10 cellular contexts compared by ENCODE assay signal in genomic region chr18:31042391-31043181, GRCh38. TPM values are rescaled to one million over a fixed set of nuclear protein-coding genes. Genes with fewer than 3 reads are reported as not detected.
A peak's percentile ranks its signal among the peaks of the same experiment; 100 is the strongest.
DNase-seq lines count a peak whose midpoint lies in the region; ATAC-seq lines count a peak whose summit lies in the region.
"Had no signal": no experiment of that assay in that cellular context is flagged by ENCODE, and none has a peak within 500 bp of the region (broad histone marks: within the 10 kb centered on the region; RNA-seq: fewer than 3 reads in every experiment).

DSC3 (minus strand) TSS chr18:31042742; CDS start chr18:31042660, 82 bp downstream.

- CTCF ChIA-PET in activated CD8-positive, alpha-beta T cell treated with anti-CD3 and anti-CD28 coated beads, Interleukin-2, amount 10 ng/mL, durations not matched to agents 7 days and 5 days (lab: Charles Lee) = no interaction called here

- H3K27me3 ChIP-seq in HUES48 (ENCODE audit: control insufficient read depth, insufficient read depth, low read length) (peaks cover 76% of the 10 kb centered on the region), skeletal muscle tissue (ENCODE audit: control insufficient read depth in 3 of 3, insufficient read depth in 3 of 3, low read length in 3 of 3) (peaks cover 31 to 33% (median 32%) of the 10 kb centered on the region in 3 donors)

- no peak within 1 kb of the TSS for H3K27ac ChIP-seq in HUES48 (ENCODE audit: low read depth, low read length)
- no peak within 1 kb of the TSS for H3K27ac ChIP-seq in skeletal muscle tissue (ENCODE audit: low read depth, low read length)

- H3K4me1 Mint-ChIP-seq in activated CD8-positive, alpha-beta T cell treated with anti-CD3 and anti-CD28 coated beads, Interleukin-2, amount 10 ng/mL, durations not matched to agents 7 days and 5 days (ENCODE audit: low read depth) = peaks cover 5% of the 10 kb centered on the region

- peaks cover 6% of the 10 kb centered on the region for H3K36me3 Mint-ChIP-seq in activated CD8-positive, alpha-beta T cell treated with anti-CD3 and anti-CD28 coated beads, Interleukin-2, amount 10 ng/mL, durations not matched to agents 7 days and 5 days (ENCODE audit: low read depth)

- peaks cover 5% of the 10 kb centered on the region for H3K9me3 Mint-ChIP-seq in activated CD8-positive, alpha-beta T cell treated with anti-CD3 and anti-CD28 coated beads, Interleukin-2, amount 10 ng/mL, durations not matched to agents 7 days and 5 days (ENCODE audit: insufficient read depth)

- no peaks in the 10 kb centered on the region for H3K9me3 ChIP-seq in HUES48 (ENCODE audit: control insufficient read depth, insufficient read depth, low read length)
- H3K9me3 ChIP-seq in skeletal muscle tissue (ENCODE audit: control insufficient read depth in 3 of 3, low read length in 3 of 3) = no peaks in the 10 kb centered on the region

- peaks cover 35% of the 10 kb centered on the region for H3K27me3 Mint-ChIP-seq in activated CD8-positive, alpha-beta T cell treated with anti-CD3 and anti-CD28 coated beads, Interleukin-2, amount 10 ng/mL, durations not matched to agents 7 days and 5 days (ENCODE audit: low read depth)

- no peak within 1 kb of the TSS for H3K27ac Mint-ChIP-seq in activated CD8-positive, alpha-beta T cell treated with anti-CD3 and anti-CD28 coated beads, Interleukin-2, amount 10 ng/mL, durations not matched to agents 7 days and 5 days

- POLR2A ChIA-PET in activated CD8-positive, alpha-beta T cell treated with anti-CD3 and anti-CD28 coated beads, Interleukin-2, amount 10 ng/mL, durations not matched to agents 7 days and 5 days (lab: Charles Lee) = no interaction called here

- H3K4me1 ChIP-seq in HUES48 (ENCODE audit: control insufficient read depth, insufficient read depth, low read length) = peaks cover 17% of the 10 kb centered on the region
- H3K4me1 ChIP-seq in skeletal muscle tissue (ENCODE audit: control insufficient read depth in 3 of 3, insufficient read depth in 3 of 3, low read length in 3 of 3) = peaks cover 6 to 10% (median 7%) of the 10 kb centered on the region in 3 donors

- H3K9ac ChIP-seq in HUES48 (ENCODE audit: low read depth, low read length) = peak within 1 kb of the TSS; percentile 57
- no peak within 1 kb of the TSS for H3K9ac ChIP-seq in skeletal muscle tissue (ENCODE audit: low read depth in 1 of 3, low read length in 3 of 3)

- H3K4me3 ChIP-seq in HUES48 (ENCODE audit: low read depth, low read length) (peak within 1 kb of the TSS; percentile 61), iPS-11a (ENCODE audit: low read depth, low read length) (peak within 1 kb of the TSS; percentile 53), skeletal muscle tissue (ENCODE audit: low read length in 3 of 3) (peak within 1 kb of the TSS in 2 of 3 donors; percentile 20 to 24)

- no peak for ATAC-seq in activated CD8-positive, alpha-beta T cell treated with anti-CD3 and anti-CD28 coated beads, Interleukin-2, amount 10 ng/mL, durations not matched to agents 7 days and 5 days
- ATAC-seq in GM21423 (IDR thresholded peaks at IDR 0.05; ENCODE audit: unreplicated experiment) (no peak), GM19467 (IDR thresholded peaks at IDR 0.05; ENCODE audit: unreplicated experiment) (no peak)

- peak within 1 kb of the TSS; percentile 8 for H3K4me3 Mint-ChIP-seq in activated CD8-positive, alpha-beta T cell treated with anti-CD3 and anti-CD28 coated beads, Interleukin-2, amount 10 ng/mL, durations not matched to agents 7 days and 5 days

- H3K36me3 ChIP-seq in HUES48 (ENCODE audit: control insufficient read depth, insufficient read depth, low read length) = no peaks in the 10 kb centered on the region
- no peaks in the 10 kb centered on the region for H3K36me3 ChIP-seq in skeletal muscle tissue (ENCODE audit: control insufficient read depth in 3 of 3, insufficient read depth in 3 of 3, low read length in 3 of 3)

- DNase-seq in activated CD8-positive, alpha-beta T cell treated with anti-CD3 and anti-CD28 coated beads, Interleukin-2, amount 10 ng/mL, durations not matched to agents 7 days and 5 days = no peak
- no peak for DNase-seq in NCI-H1436 treated with DMSO at 0.1 percent for 48 hours (lab: John Stamatoyannopoulos, UW)
- DNase-seq in occipital lobe (lab: John Stamatoyannopoulos, UW) = no peak
- DNase-seq: activated CD4-positive, CD25-positive, alpha-beta regulatory T cell had no signal

RNA-seq across cellular contexts. Expression of gene DSC3, which starts in this region (rescaled TPM):
- not detected for total RNA-seq in activated CD8-positive, alpha-beta T cell treated with anti-CD3 and anti-CD28 coated beads, Interleukin-2, amount 10 ng/mL, durations not matched to agents 7 days and 5 days
- under 0.01 TPM for total RNA-seq in skeletal muscle tissue
- 0.78 TPM for total RNA-seq in occipital lobe
- total RNA-seq: myocyte had no signal
